ENCODE assay signal across 9 cellular contexts in genomic region chr17:45226620-45227019, GRCh38. TPM values are rescaled to one million over a fixed set of nuclear protein-coding genes. Genes with fewer than 3 reads are reported as not detected.
A peak's percentile ranks its signal among the peaks of the same experiment; 100 is the strongest.
DNase-seq lines count a peak whose midpoint lies in the region; ATAC-seq and TF ChIP-seq lines count a peak whose summit lies in the region.
"Had no signal": no experiment of that assay in that cellular context is flagged by ENCODE, and none has a peak within 500 bp of the region (broad histone marks: within the 10 kb centered on the region; RNA-seq: fewer than 3 reads in every experiment).

No MANE protein-coding gene starts in this region.

- intact Hi-C loops in activated CD4-positive, alpha-beta memory T cell treated with anti-CD3 and anti-CD28 coated beads for 36 hours (cut with micrococcal nuclease): loop anchor here (1.0 to 5.0 kb wide), 3 partner anchors 78 to 164 kb away; partner anchors contain the start of genes HEXIM1 and NMT1
- intact Hi-C loops in left lung (cut with DNase I): no loop called here

- H3K36me3 Mint-ChIP-seq in activated CD8-positive, alpha-beta memory T cell treated with anti-CD3 and anti-CD28 coated beads, Interleukin-2, amount 10 ng/mL, durations not matched to agents 7 days and 5 days: peaks cover 42% of the 10 kb centered on the region
- peaks cover 43% of the 10 kb centered on the region for H3K36me3 Mint-ChIP-seq in activated CD4-positive, alpha-beta memory T cell treated with anti-CD3 and anti-CD28 coated beads for 36 hours

- no peaks in the 10 kb centered on the region for H3K36me3 ChIP-seq in left lung

- CTCF ChIA-PET in activated CD8-positive, alpha-beta memory T cell treated with anti-CD3 and anti-CD28 coated beads, Interleukin-2, amount 10 ng/mL, durations not matched to agents 7 days and 5 days (lab: Charles Lee): interaction anchor here (1.0 to 12.6 kb wide), 13 partner anchors 9 to 183 kb away, joined by 3 to 386 read pairs (median 13); partner anchors contain the start of genes ACBD4, HEXIM1 and MAP3K14
- CTCF ChIA-PET in activated CD4-positive, alpha-beta memory T cell treated with anti-CD3 and anti-CD28 coated beads for 36 hours (lab: Charles Lee): interaction anchor here (0.8 to 13.8 kb wide), 7 partner anchors 7 to 159 kb away, joined by 3 to 488 read pairs (median 6); partner anchors contain the start of genes ACBD4 and HEXIM1

- peak overlapping the region; percentile 100 for H3K27ac Mint-ChIP-seq in activated CD8-positive, alpha-beta memory T cell treated with anti-CD3 and anti-CD28 coated beads, Interleukin-2, amount 10 ng/mL, durations not matched to agents 7 days and 5 days
- peak overlapping the region; percentile 100 for H3K27ac Mint-ChIP-seq in activated CD4-positive, alpha-beta memory T cell treated with anti-CD3 and anti-CD28 coated beads for 36 hours

- POLR2A ChIA-PET in activated CD4-positive, alpha-beta memory T cell treated with anti-CD3 and anti-CD28 coated beads for 36 hours (lab: Charles Lee): interaction anchor here (0.5 to 6.2 kb wide), 18 partner anchors 9 to 183 kb away, joined by 3 to 52 read pairs (median 4); partner anchors contain the start of genes DCAKD, HEXIM1, HEXIM2 and MAP3K14

- H3K27me3 ChIP-seq in left lung: peaks cover 0 to 12% of the 10 kb centered on the region in 2 donors

- ATAC-seq in activated CD8-positive, alpha-beta memory T cell treated with anti-CD3 and anti-CD28 coated beads, Interleukin-2, amount 10 ng/mL, durations not matched to agents 7 days and 5 days: no peak
- no peak for ATAC-seq in left lung

- H3K27me3 Mint-ChIP-seq in activated CD8-positive, alpha-beta memory T cell treated with anti-CD3 and anti-CD28 coated beads, Interleukin-2, amount 10 ng/mL, durations not matched to agents 7 days and 5 days: no peaks in the 10 kb centered on the region
- no peaks in the 10 kb centered on the region for H3K27me3 Mint-ChIP-seq in activated CD4-positive, alpha-beta memory T cell treated with anti-CD3 and anti-CD28 coated beads for 36 hours

- no peak for DNase-seq in activated CD8-positive, alpha-beta memory T cell treated with anti-CD3 and anti-CD28 coated beads, Interleukin-2, amount 10 ng/mL, durations not matched to agents 7 days and 5 days
- no peak for DNase-seq in activated CD8-positive, alpha-beta memory T cell treated with anti-CD3 and anti-CD28 coated beads for 24 hours
- DNase-seq in activated CD4-positive, alpha-beta memory T cell treated with anti-CD3 and anti-CD28 coated beads for 36 hours: peak; percentile 12
- DNase-seq in left lung (no peak), NCI-H1105 treated with DMSO at 0.1 percent for 48 hours (lab: John Stamatoyannopoulos, UW) (no peak), substantia nigra (lab: John Stamatoyannopoulos, UW) (no peak), NCI-H1694 (lab: John Stamatoyannopoulos, UW) (no peak)
- DNase-seq: NCI-H69 had no signal

- peak overlapping the region in 1 of 2 donors; percentile 72 for H3K4me3 ChIP-seq in left lung

- H3K4me3 Mint-ChIP-seq in activated CD8-positive, alpha-beta memory T cell treated with anti-CD3 and anti-CD28 coated beads, Interleukin-2, amount 10 ng/mL, durations not matched to agents 7 days and 5 days: peak overlapping the region; percentile 93
- peak overlapping the region; percentile 100 for H3K4me3 Mint-ChIP-seq in activated CD4-positive, alpha-beta memory T cell treated with anti-CD3 and anti-CD28 coated beads for 36 hours

- peaks cover 40 to 88% of the 10 kb centered on the region in 2 donors for H3K4me1 ChIP-seq in left lung

- no peak for TF ChIP-seq CTCF in left lung (IDR thresholded peaks at IDR 0.05)

- peaks cover 57% of the 10 kb centered on the region for H3K4me1 Mint-ChIP-seq in activated CD8-positive, alpha-beta memory T cell treated with anti-CD3 and anti-CD28 coated beads, Interleukin-2, amount 10 ng/mL, durations not matched to agents 7 days and 5 days
- peaks cover 62% of the 10 kb centered on the region for H3K4me1 Mint-ChIP-seq in activated CD4-positive, alpha-beta memory T cell treated with anti-CD3 and anti-CD28 coated beads for 36 hours (ENCODE audit: low read depth)

- H3K9me3 ChIP-seq in left lung: no peaks in the 10 kb centered on the region

- H3K9me3 Mint-ChIP-seq in activated CD8-positive, alpha-beta memory T cell treated with anti-CD3 and anti-CD28 coated beads, Interleukin-2, amount 10 ng/mL, durations not matched to agents 7 days and 5 days (ENCODE audit: low read depth): no peaks in the 10 kb centered on the region
- no peaks in the 10 kb centered on the region for H3K9me3 Mint-ChIP-seq in activated CD4-positive, alpha-beta memory T cell treated with anti-CD3 and anti-CD28 coated beads for 36 hours

- H3K27ac ChIP-seq in left lung (peak overlapping the region; percentile 84 to 97), temporal lobe (ENCODE audit: low read depth, low read length) (peak overlapping the region; percentile 61), substantia nigra (ENCODE audit: low read depth, low read length, poor library complexity, severe bottlenecking) (no peak overlapping the region)

RNA-seq across cellular contexts. Expression of gene FMNL1, which starts 4.9 kb away (rescaled TPM):
- total RNA-seq in activated CD8-positive, alpha-beta memory T cell treated with anti-CD3 and anti-CD28 coated beads, Interleukin-2, amount 10 ng/mL, durations not matched to agents 7 days and 5 days: 100 to 1,000 TPM; 482 to 504 TPM
- 100 to 1,000 TPM; 314 to 331 TPM for total RNA-seq in activated CD4-positive, alpha-beta memory T cell treated with anti-CD3 and anti-CD28 coated beads for 36 hours
- 100 to 1,000 TPM in 1 of 2 donors, 10 to 100 TPM in 1; 42.0 to 118 TPM for total RNA-seq in left lung
- total RNA-seq in temporal lobe: 4.2 TPM

RNA-seq across cellular contexts. Expression of gene SPATA32, which starts 35.3 kb away (rescaled TPM):
- under 1 TPM; 0.23 to 0.49 TPM for total RNA-seq in activated CD8-positive, alpha-beta memory T cell treated with anti-CD3 and anti-CD28 coated beads, Interleukin-2, amount 10 ng/mL, durations not matched to agents 7 days and 5 days
- total RNA-seq in activated CD4-positive, alpha-beta memory T cell treated with anti-CD3 and anti-CD28 coated beads for 36 hours: under 1 TPM in 1 of 2 experiments, not detected in 1; 0.12 TPM
- total RNA-seq in left lung (not detected), temporal lobe (not detected)
